Comparison of ENCODE assay signal across 1 cellular context in genomic region chr17:60098578-60098977, GRCh38.
TF ChIP-seq lines count a peak whose summit lies in the region.

No MANE protein-coding gene starts in this region.

TF ChIP-seq in SK-N-SH, 30 proteins besides CTCF, POLR2A, EP300 and RAD21 (continued from another document):
- TF ChIP-seq REST (IDR thresholded peaks at IDR 0.05; ENCODE audit: low read depth, low read length) (no peak), IRF3 (IDR thresholded peaks at IDR 0.05; ENCODE audit: low read depth, low read length) (no peak), TAF1 (IDR thresholded peaks at IDR 0.05; ENCODE audit: borderline replicate concordance, low read depth, low read length) (no peak), TEAD4 (IDR thresholded peaks at IDR 0.05; ENCODE audit: borderline replicate concordance, insufficient read depth) (no peak), USF1 (IDR thresholded peaks at IDR 0.05; ENCODE audit: borderline replicate concordance, low read depth) (no peak), SMC3 (IDR thresholded peaks at IDR 0.05; ENCODE audit: low read depth, low read length) (no peak)
TF ChIP-seq in SK-N-SH: peak in this region for 3.
